13 cellular contexts compared by ENCODE assay signal in genomic region chr13:46795321-46795720, GRCh38. TPM values are rescaled to one million over a fixed set of nuclear protein-coding genes. Genes with fewer than 3 reads are reported as not detected.
A peak's percentile ranks its signal among the peaks of the same experiment; 100 is the strongest.
DNase-seq lines count a peak whose midpoint lies in the region; ATAC-seq, FAIRE-seq and TF ChIP-seq lines count a peak whose summit lies in the region.
"Had no signal": no experiment of that assay in that cellular context is flagged by ENCODE, and none has a peak within 500 bp of the region (broad histone marks: within the 10 kb centered on the region; RNA-seq: fewer than 3 reads in every experiment).

No MANE protein-coding gene starts in this region.

- WGBS in K562 (ENCODE audit: insufficient coverage, low coverage, missing lambda C conversion rate) = 55% methylated on average over 6 of the region's 6 CpGs

- H3K9me3 ChIP-seq in K562 (replicated peaks; ENCODE audit: control insufficient read depth, insufficient read depth, low read depth, low read length) = no peaks in the 10 kb centered on the region
- H3K9me3 ChIP-seq: esophagus muscularis mucosa had no signal

- POLR2A ChIA-PET in K562 (lab: Yijun Ruan, JAX) = interaction anchor here (0.9 kb wide), 1 partner anchor 18 kb away, joined by 4 read pairs; no protein-coding TSS in a partner anchor
- POLR2A ChIA-PET in naive thymus-derived CD8-positive, alpha-beta T cell (lab: Charles Lee) = no interaction called here

- no peaks in the 10 kb centered on the region for H3K27me3 Mint-ChIP-seq in naive thymus-derived CD8-positive, alpha-beta T cell

- peaks cover 44% of the 10 kb centered on the region for H3K79me2 ChIP-seq in K562 (ENCODE audit: control insufficient read depth, insufficient read depth, low read length)

- CTCF ChIA-PET in K562 (lab: Yijun Ruan, JAX; ENCODE audit: low intra/inter-chr PET ratio) = no interaction called here

- H3K4me3 Mint-ChIP-seq in naive thymus-derived CD8-positive, alpha-beta T cell = peak overlapping the region in 9 of 10 donors; percentile 21 to 99 (median 98)

- no peak for TF ChIP-seq RAD21 in K562 (CRISPR knock-in tag; conservative IDR thresholded peaks at IDR 0.05 in 1 of 2, IDR thresholded peaks at IDR 0.05 in 1 of 2)

- 0 out of 3 replicates have a peak, but pooled peaks have one; percentile 18 for ATAC-seq in K562
- no peak for ATAC-seq in naive thymus-derived CD8-positive, alpha-beta T cell
- ATAC-seq: left colon, Panc1 had no signal

- no peak overlapping the region for H2AFZ ChIP-seq in K562 (ENCODE audit: low read depth, low read length)

- TF ChIP-seq EP300 in K562 (IDR thresholded peaks at IDR 0.05; ENCODE audit: low read length) = no peak

- no peaks in the 10 kb centered on the region for H3K27me3 ChIP-seq in K562 (ENCODE audit: control insufficient read depth in 2 of 2, insufficient read depth in 2 of 2, low read length in 2 of 2)
- H3K27me3 ChIP-seq: esophagus muscularis mucosa had no signal

- in situ Hi-C loops in K562 (cut with MboI) = no loop called here

- no peak for DNase-seq in D721Med (ENCODE audit: insufficient read length, low spot score)
- DNase-seq in NB4 (ENCODE audit: low read depth) = peak; percentile 20
- peak in 3 of 4 experiments; percentile 8 to 42 (median 25) for DNase-seq in K562 (ENCODE audit: extremely low read depth in 1 of 4, low spot score in 3 of 4)
- DNase-seq in naive thymus-derived CD8-positive, alpha-beta T cell = no peak
- no peak for DNase-seq in SKM-1 treated with dmso at 0.1 percent for 144 hours (lab: John Stamatoyannopoulos, UW; ENCODE audit: unreplicated experiment)
- no peak for DNase-seq in ureter (ENCODE audit: low spot score)
- no peak for DNase-seq in NCI-H187 (lab: John Stamatoyannopoulos, UW)
- DNase-seq in COLO668 (lab: John Stamatoyannopoulos, UW; ENCODE audit: unreplicated experiment) = no peak
- DNase-seq: GDM1, GOT3, left colon had no signal

- H3K9me1 ChIP-seq in K562 (ENCODE audit: control insufficient read depth, insufficient read depth, low read length) = no peaks in the 10 kb centered on the region

- H3K9ac ChIP-seq in K562 (ENCODE audit: insufficient read depth in 1 of 2, low read depth in 2 of 2, low read length in 2 of 2) = no peak overlapping the region

- no peak for TF ChIP-seq POLR2A in NB4 (IDR thresholded peaks at IDR 0.05; ENCODE audit: extremely low read depth, insufficient read length)
- TF ChIP-seq POLR2A in K562 (conservative IDR thresholded peaks at IDR 0.05) = no peak

- TF ChIP-seq CTCF in D721Med (IDR thresholded peaks at IDR 0.05; ENCODE audit: insufficient read depth, missing control alignments) (peak; percentile 27), NB4 (IDR thresholded peaks at IDR 0.05; ENCODE audit: low read depth, low read length) (no peak), K562 (IDR thresholded peaks at IDR 0.05 in 2 of 3, conservative IDR thresholded peaks at IDR 0.05 in 1 of 3; ENCODE audit: insufficient read depth in 2 of 3, low read depth in 1 of 3, low read length in 3 of 3) (0 out of 6 replicates have a peak, but pooled peaks of 1 of the 3 experiments have one; percentile 8)

- intact Hi-C loops in K562 (cut with micrococcal nuclease) = no loop called here

- peaks cover 13 to 20% of the 10 kb centered on the region in 2 experiments; a peak in 4 of 5 replicates for H3K4me1 ChIP-seq in K562 (replicated peaks in 1 of 2; ENCODE audit: control insufficient read depth in 2 of 2, insufficient read depth in 2 of 2, low read length in 2 of 2)

- no peak overlapping the region; the same call in 2 of the 3 replicates for H3K27ac ChIP-seq in K562 (ENCODE audit: extremely low read depth, low read depth, low read length)

- peak overlapping the region; percentile 85; the same call in 1 of the 2 replicates for H3K4me2 ChIP-seq in K562 (ENCODE audit: insufficient read depth, low read length)

- peaks cover 32% of the 10 kb centered on the region for H3K36me3 ChIP-seq in K562 (ENCODE audit: control insufficient read depth, insufficient read depth, low read length)

- H3K4me3 ChIP-seq in NB4 (ENCODE audit: low read depth, low read length) = peak overlapping the region; percentile 81
- H3K4me3 ChIP-seq in K562 = peak overlapping the region; percentile 71; the same call in 1 of the 2 replicates

- peaks cover 6 to 15% (median 7%) of the 10 kb centered on the region in 3 donors for H3K36me3 Mint-ChIP-seq in naive thymus-derived CD8-positive, alpha-beta T cell

- H3K9me3 Mint-ChIP-seq in naive thymus-derived CD8-positive, alpha-beta T cell = no peaks in the 10 kb centered on the region

- no peak for FAIRE-seq in D721Med (lab: Jason Lieb, UNC)
- FAIRE-seq in K562 (lab: Jason Lieb, UNC) = peak; percentile 44

- peaks cover 19 to 55% (median 47%) of the 10 kb centered on the region in 4 donors for H3K4me1 Mint-ChIP-seq in naive thymus-derived CD8-positive, alpha-beta T cell

- no peaks in the 10 kb centered on the region for H4K20me1 ChIP-seq in K562 (replicated peaks; ENCODE audit: control insufficient read depth, insufficient read depth, low read length)

- H3K27ac Mint-ChIP-seq in naive thymus-derived CD8-positive, alpha-beta T cell = peak overlapping the region in 4 of 10 donors; percentile 15 to 85 (median 32)

- no TSS peak for BruUV-seq in K562 (replicated peaks; lab: Mats Ljungman, UMichigan)

TF ChIP-seq in K562, 482 proteins besides CTCF, POLR2A, EP300 and RAD21 (continues in another document):
- TF ChIP-seq ZNF586 (CRISPR knock-in tag; conservative IDR thresholded peaks at IDR 0.05) = no peak
- no peak for TF ChIP-seq RUNX1 (IDR thresholded peaks at IDR 0.05; ENCODE audit: low read depth)
- TF ChIP-seq MYNN (IDR thresholded peaks at IDR 0.05) = no peak
- no peak for TF ChIP-seq MYNN (CRISPR knock-in tag; IDR thresholded peaks at IDR 0.05)
- TF ChIP-seq ELF1 (tag; IDR thresholded peaks at IDR 0.05) = no peak
- TF ChIP-seq TBP (optimal IDR thresholded peaks at IDR 0.05; ENCODE audit: low read depth, low read length) = no peak

RNA-seq across cellular contexts. Expression of gene ESD, which starts 1.6 kb away (rescaled TPM):
- total RNA-seq in K562 (2011; cell fraction: chromatin; rRNA removed; ENCODE audit: low replicate concordance) = 14.0 and 24.7 TPM in 2 replicates
- 14.2 and 15.5 TPM in 2 replicates for total RNA-seq in K562 (2011; cell fraction: nucleolus; rRNA removed)
- 22.0 and 37.6 TPM in 2 replicates for total RNA-seq in K562 (2011; cell fraction: nucleoplasm; rRNA removed)
- 88.9 and 113 TPM in 2 replicates for total RNA-seq in K562 (2014; rRNA removed)
- 232 and 264 TPM in 2 replicates for total RNA-seq in K562 (2014; rRNA removed; fragmentation: Illumina TruSeq; extraction: Trizol)
- 195 and 205 TPM in 2 replicates for total RNA-seq in K562 (2015; rRNA removed; fragmentation: Illumina TruSeq; extraction: Trizol)
- 129 and 142 TPM in 2 replicates for total RNA-seq in K562 (2021)
- polyA plus RNA-seq in K562 (2011; rRNA removed) = 201 and 285 TPM in 2 replicates
- 65.6 and 92.6 TPM in 2 replicates for polyA plus RNA-seq in K562 (2011; cell fraction: cytosol; rRNA removed)
- polyA plus RNA-seq in K562 (2011; cell fraction: nucleus; rRNA removed) = 43.6 and 63.4 TPM in 2 replicates
- polyA plus RNA-seq in K562 (2012) = 170 and 180 TPM in 2 replicates
- polyA plus RNA-seq in K562 (2014; fragmentation: Illumina TruSeq; extraction: Trizol) = 204 and 276 TPM in 2 replicates
- polyA plus RNA-seq in K562 (2014; fragmentation: Nextera tagmentation; extraction: Ambion mirVana) = 100 to 1,000 TPM; 388 to 402 TPM
- polyA plus RNA-seq in K562 (2014; rRNA removed) = 141 and 160 TPM in 2 replicates
- polyA minus RNA-seq in K562 (2011; rRNA and poly(A)+ RNA removed) = 145 and 161 TPM in 2 replicates
- polyA minus RNA-seq in K562 (2011; cell fraction: cytosol; rRNA and poly(A)+ RNA removed) = 70.2 and 84.9 TPM in 2 replicates
- 19.4 and 41.8 TPM in 2 replicates for polyA minus RNA-seq in K562 (2011; cell fraction: nucleus; rRNA and poly(A)+ RNA removed)
- total RNA-seq in naive thymus-derived CD8-positive, alpha-beta T cell = 10 to 100 TPM; 61.2 to 64.1 TPM
- 100 to 1,000 TPM; 143 to 171 (median 149) TPM for polyA plus RNA-seq in naive thymus-derived CD8-positive, alpha-beta T cell
- total RNA-seq in ureter = 90.0 TPM

Comparison
In these comparisons a context has a peak if more than half of its experiments do, and no peak if none do; other contexts are left out.
1. DNase-seq: peak in NB4 (single experiment) and K562 (3 of 4); none in D721Med (single experiment), naive thymus-derived CD8-positive, alpha-beta T cell (0 of 10), SKM-1 treated with dmso at 0.1 percent for 144 hours (single experiment), ureter (single experiment), NCI-H187 (0 of 2) and COLO668 (single experiment).